Comparison of ENCODE assay signal across 17 cellular contexts in the genomic region with DNA sequence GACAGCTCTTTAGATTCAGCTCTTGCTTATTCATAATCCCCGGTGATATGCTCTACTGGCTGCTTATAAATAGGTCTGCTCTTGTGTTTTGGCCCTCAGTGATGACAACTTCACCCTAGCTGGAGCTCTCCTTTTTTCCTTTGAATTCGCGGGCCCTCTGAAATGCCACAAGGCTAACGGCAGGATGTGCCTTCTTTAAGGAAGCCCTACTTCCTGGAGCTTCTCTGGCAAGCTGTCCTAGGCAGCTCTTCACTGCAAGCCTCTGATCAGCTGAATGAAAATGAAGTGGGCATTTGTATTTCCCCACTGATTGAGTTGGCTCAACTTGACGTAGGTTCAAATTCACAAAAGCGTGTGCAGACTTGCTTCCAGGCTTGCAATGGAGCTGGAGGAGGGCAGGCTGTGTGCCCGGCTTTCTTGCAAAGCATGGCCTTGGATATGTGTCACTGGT. TPM values are rescaled to one million over a fixed set of nuclear protein-coding genes. Genes with fewer than 3 reads are reported as not detected.
DNase-seq lines count a peak whose midpoint lies in the region; ATAC-seq and TF ChIP-seq lines count a peak whose summit lies in the region.
"Had no signal": no experiment of that assay in that cellular context is flagged by ENCODE, and none has a peak within 500 bp of the region (broad histone marks: within the 10 kb centered on the region; RNA-seq: fewer than 3 reads in every experiment).

No MANE protein-coding gene starts in this region.

- POLR2A ChIA-PET in IMR-90 (lab: Charles Lee; ENCODE audit: unreplicated experiment) = interaction anchor here (0.7 kb wide), 1 partner anchor 20 kb away, joined by 3 read pairs; no protein-coding TSS in a partner anchor
- POLR2A ChIA-PET in CD4-positive, alpha-beta T cell (lab: Charles Lee) = no interaction called here
- POLR2A ChIA-PET in activated CD4-positive, alpha-beta memory T cell treated with anti-CD3 and anti-CD28 coated beads for 36 hours (lab: Charles Lee) = no interaction called here

- H3K23ac ChIP-seq in IMR-90 (ENCODE audit: low read depth, low read length) (peak overlapping the region; percentile 38; the same call in 1 of the 2 replicates), neuronal stem cell (ENCODE audit: low read depth, low read length, poor library complexity) (no peak overlapping the region)

- H3K27me3 ChIP-seq in IMR-90 (ENCODE audit: control insufficient read depth, insufficient read depth, low read length) (no peaks in the 10 kb centered on the region), dorsolateral prefrontal cortex (no peaks in the 10 kb centered on the region), neuronal stem cell (ENCODE audit: control insufficient read depth in 3 of 3, insufficient read depth in 3 of 3, low read depth in 1 of 3, low read length in 3 of 3) (no peaks in the 10 kb centered on the region), HAP-1 (ENCODE audit: low read depth) (peaks cover 4% of the 10 kb centered on the region; the same call in 1 of the 2 replicates)
- peaks cover 6% of the 10 kb centered on the region for H3K27me3 ChIP-seq in CD4-positive, alpha-beta T cell (ENCODE audit: control insufficient read depth, insufficient read depth, low read length)
- H3K27me3 ChIP-seq: ovary, Peyer's patch had no signal

- peak overlapping the region; percentile 59 for H2BK120ac ChIP-seq in IMR-90 (ENCODE audit: low read depth, low read length)
- no peak overlapping the region for H2BK120ac ChIP-seq in neuronal stem cell (ENCODE audit: low read depth, low read length)

- intact Hi-C loops in IMR-90 (cut with micrococcal nuclease) = no loop called here
- intact Hi-C loops in dorsolateral prefrontal cortex (cut with DNase I) = no loop called here
- intact Hi-C loops in CD4-positive, alpha-beta T cell (cut with DNase I, micrococcal nuclease) = no loop called here
- intact Hi-C loops in activated CD4-positive, alpha-beta memory T cell treated with anti-CD3 and anti-CD28 coated beads for 36 hours (cut with micrococcal nuclease) = no loop called here

- peaks cover 3% of the 10 kb centered on the region for H3K27me3 Mint-ChIP-seq in CD4-positive, alpha-beta T cell
- peaks cover 7% of the 10 kb centered on the region for H3K27me3 Mint-ChIP-seq in activated CD4-positive, alpha-beta memory T cell treated with anti-CD3 and anti-CD28 coated beads for 36 hours
- H3K27me3 Mint-ChIP-seq: activated CD8-positive, alpha-beta T cell treated with anti-CD3 and anti-CD28 coated beads for 36 hours had no signal

- WGBS in IMR-90 (ENCODE audit: extremely low coverage in 2 of 2, insufficient read length in 1 of 2), 2 experiments = 100% methylated on average over 1 of the region's 7 CpGs; no CpG with 5 or more reads in 1 of the 2 experiments
- WGBS in neuronal stem cell (ENCODE audit: extremely low coverage in 2 of 2, insufficient read length in 2 of 2, insufficient replicate concordance in 1 of 2), 2 donors = no CpG with 5 or more reads among the region's 7 CpGs

- H3K18ac ChIP-seq in IMR-90 (ENCODE audit: low read depth, low read length) (peak overlapping the region; percentile 69), neuronal stem cell (ENCODE audit: low read length) (peak overlapping the region; percentile 58)

- no peak overlapping the region for H3K4me3 ChIP-seq in IMR-90 (ENCODE audit: insufficient read depth, low read depth, low read length)
- H3K4me3 ChIP-seq in dorsolateral prefrontal cortex = peak overlapping the region in 4 of 59 donors; percentile 1 to 28 (median 16)
- no peak overlapping the region for H3K4me3 ChIP-seq in neuronal stem cell (ENCODE audit: low read length in 2 of 2)
- no peak overlapping the region for H3K4me3 ChIP-seq in HAP-1
- H3K4me3 ChIP-seq: ovary, Peyer's patch, smooth muscle cell had no signal

- H4K91ac ChIP-seq in IMR-90 (ENCODE audit: insufficient read depth, low read depth, low read length) = peak overlapping the region; percentile 20
- H4K91ac ChIP-seq in neuronal stem cell (ENCODE audit: low read depth, low read length, poor library complexity) = no peak overlapping the region

- DNase-seq in IMR-90 (no peak), NCI-H446 (lab: John Stamatoyannopoulos, UW) (peak; percentile 83 to 85), dorsolateral prefrontal cortex (peak in 2 of 10 donors; percentile 40 to 51), neuronal stem cell (ENCODE audit: low spot score) (no peak), HAP-1 (ENCODE audit: low spot score in 2 of 2) (no peak)
- DNase-seq in CD4-positive, alpha-beta T cell = no peak
- no peak for DNase-seq in activated CD4-positive, alpha-beta memory T cell treated with anti-CD3 and anti-CD28 coated beads for 36 hours
- no peak for DNase-seq in stimulated activated effector memory CD8-positive, alpha-beta T cell treated with anti-CD3 and anti-CD28 coated beads, Interleukin-12 subunit alpha, Interleukin-12 subunit beta, amount 100 ng/mL, for 72 hours (ENCODE audit: low spot score in 2 of 2)
- DNase-seq: activated CD8-positive, alpha-beta T cell treated with anti-CD3 and anti-CD28 coated beads for 36 hours; NCI-H1048; NCI-H69; ovary; Peyer's patch; SW 1271; trophoblast cell had no signal

- TF ChIP-seq RAD21 in IMR-90 (IDR thresholded peaks at IDR 0.05; ENCODE audit: low read length) = no peak

- H3K4me2 ChIP-seq in IMR-90 (ENCODE audit: low read depth, low read length) = no peak overlapping the region
- H3K4me2 ChIP-seq in neuronal stem cell (ENCODE audit: insufficient read depth, low read length, poor library complexity, severe bottlenecking) = no peak overlapping the region
- H3K4me2 ChIP-seq: smooth muscle cell had no signal

- no peaks in the 10 kb centered on the region for H3K4me1 Mint-ChIP-seq in CD4-positive, alpha-beta T cell (ENCODE audit: low read depth)
- H3K4me1 Mint-ChIP-seq in activated CD4-positive, alpha-beta memory T cell treated with anti-CD3 and anti-CD28 coated beads for 36 hours (ENCODE audit: low read depth) = no peaks in the 10 kb centered on the region
- H3K4me1 Mint-ChIP-seq in stimulated activated effector memory CD8-positive, alpha-beta T cell treated with anti-CD3 and anti-CD28 coated beads, Interleukin-12 subunit alpha, Interleukin-12 subunit beta, amount 100 ng/mL, for 72 hours = no peaks in the 10 kb centered on the region
- H3K4me1 Mint-ChIP-seq: stimulated activated memory B cell treated with anti-CD40 and anti-IgM and Interleukin-4, amounts not matched to agents 10 μg/mL and 1 μg/mL and 100 μg/mL, for 72 hours had no signal

- H2BK5ac ChIP-seq in IMR-90 (ENCODE audit: low read depth, low read length, poor library complexity, severe bottlenecking) = peak overlapping the region; percentile 94
- no peak overlapping the region for H2BK5ac ChIP-seq in neuronal stem cell (ENCODE audit: low read length)

- H2AK9ac ChIP-seq in IMR-90 (replicated peaks; ENCODE audit: low read depth, low read length, poor library complexity) = no peak overlapping the region

- H3K27ac ChIP-seq in IMR-90 (ENCODE audit: insufficient read depth, low read length) = peak overlapping the region; percentile 19
- peak overlapping the region in 40 of 59 donors; percentile 0 to 69 (median 36) for H3K27ac ChIP-seq in dorsolateral prefrontal cortex
- no peak overlapping the region for H3K27ac ChIP-seq in neuronal stem cell (replicated peaks; ENCODE audit: low read length)
- H3K27ac ChIP-seq in CD4-positive, alpha-beta T cell (ENCODE audit: low read depth, low read length) = no peak overlapping the region
- H3K27ac ChIP-seq: ovary, Peyer's patch had no signal

- H3K14ac ChIP-seq in IMR-90 (replicated peaks; ENCODE audit: low read depth, low read length) (peak overlapping the region; percentile 25; the same call in 1 of the 2 replicates), neuronal stem cell (ENCODE audit: low read length) (no peak overlapping the region)

- H3K79me1 ChIP-seq in IMR-90 (ENCODE audit: low read depth in 1 of 2, low read length in 2 of 2) (peaks cover 26 to 80% of the 10 kb centered on the region in 2 experiments), neuronal stem cell (ENCODE audit: low read depth, low read length) (no peaks in the 10 kb centered on the region)

- H2BK15ac ChIP-seq in IMR-90 (ENCODE audit: low read depth, low read length) (peak overlapping the region; percentile 23; the same call in 1 of the 3 replicates), neuronal stem cell (ENCODE audit: low read length) (no peak overlapping the region)

- 0 out of 2 replicates have a peak overlapping the region, but pooled peaks have one; percentile 28 for H2BK20ac ChIP-seq in IMR-90 (ENCODE audit: low read depth, low read length)

- peak overlapping the region; percentile 17; the same call in 1 of the 2 replicates for H2AK5ac ChIP-seq in IMR-90 (ENCODE audit: low read depth, low read length)
- H2AK5ac ChIP-seq in neuronal stem cell (ENCODE audit: low read depth, low read length) = no peak overlapping the region

- H3K36me3 ChIP-seq in IMR-90 (ENCODE audit: control insufficient read depth, insufficient read depth, low read length) (peaks cover 33% of the 10 kb centered on the region), neuronal stem cell (replicated peaks in 1 of 2; ENCODE audit: control insufficient read depth in 2 of 2, insufficient read depth in 2 of 2, low read length in 2 of 2) (no peaks in the 10 kb centered on the region), HAP-1 (replicated peaks) (no peaks in the 10 kb centered on the region)
- H3K36me3 ChIP-seq: ovary, Peyer's patch had no signal

- no peak overlapping the region for H3K4me3 Mint-ChIP-seq in CD4-positive, alpha-beta T cell
- no peak overlapping the region for H3K4me3 Mint-ChIP-seq in activated CD4-positive, alpha-beta memory T cell treated with anti-CD3 and anti-CD28 coated beads for 36 hours
- H3K4me3 Mint-ChIP-seq in stimulated activated effector memory CD8-positive, alpha-beta T cell treated with anti-CD3 and anti-CD28 coated beads, Interleukin-12 subunit alpha, Interleukin-12 subunit beta, amount 100 ng/mL, for 72 hours = no peak overlapping the region
- H3K4me3 Mint-ChIP-seq: activated CD8-positive, alpha-beta T cell treated with anti-CD3 and anti-CD28 coated beads for 36 hours; stimulated activated memory B cell treated with anti-CD40 and anti-IgM and Interleukin-4, amounts not matched to agents 10 μg/mL and 1 μg/mL and 100 μg/mL, for 72 hours had no signal

- no peaks in the 10 kb centered on the region for H3K36me3 Mint-ChIP-seq in CD4-positive, alpha-beta T cell (ENCODE audit: low read depth)
- no peaks in the 10 kb centered on the region for H3K36me3 Mint-ChIP-seq in activated CD4-positive, alpha-beta memory T cell treated with anti-CD3 and anti-CD28 coated beads for 36 hours
- no peaks in the 10 kb centered on the region for H3K36me3 Mint-ChIP-seq in stimulated activated effector memory CD8-positive, alpha-beta T cell treated with anti-CD3 and anti-CD28 coated beads, Interleukin-12 subunit alpha, Interleukin-12 subunit beta, amount 100 ng/mL, for 72 hours
- H3K36me3 Mint-ChIP-seq: stimulated activated memory B cell treated with anti-CD40 and anti-IgM and Interleukin-4, amounts not matched to agents 10 μg/mL and 1 μg/mL and 100 μg/mL, for 72 hours had no signal

- no peak for ATAC-seq in IMR-90 (ENCODE audit: low read depth)
- ATAC-seq in CD4-positive, alpha-beta T cell (ENCODE audit: poor library complexity) = no peak
- ATAC-seq in stimulated activated effector memory CD8-positive, alpha-beta T cell treated with anti-CD3 and anti-CD28 coated beads, Interleukin-12 subunit alpha, Interleukin-12 subunit beta, amount 100 ng/mL, for 72 hours = no peak
- ATAC-seq: activated CD8-positive, alpha-beta T cell treated with anti-CD3 and anti-CD28 coated beads for 36 hours; stimulated activated memory B cell treated with anti-CD40 and anti-IgM and Interleukin-4, amounts not matched to agents 10 μg/mL and 1 μg/mL and 100 μg/mL, for 72 hours had no signal

- H3K56ac ChIP-seq in IMR-90 (ENCODE audit: extremely low read depth, insufficient read depth, low read length) = no peak overlapping the region

- H3K9me3 ChIP-seq in IMR-90 (ENCODE audit: control insufficient read depth, insufficient read depth, low read length) = no peaks in the 10 kb centered on the region
- no peaks in the 10 kb centered on the region for H3K9me3 ChIP-seq in neuronal stem cell (replicated peaks in 1 of 2; ENCODE audit: control insufficient read depth in 2 of 2, insufficient read depth in 1 of 2, low read depth in 1 of 2, low read length in 2 of 2)
- H3K9me3 ChIP-seq in CD4-positive, alpha-beta T cell (ENCODE audit: control insufficient read depth, low read length) = no peaks in the 10 kb centered on the region
- no peaks in the 10 kb centered on the region for H3K9me3 ChIP-seq in HAP-1
- H3K9me3 ChIP-seq: ovary, Peyer's patch had no signal

- no peak for TF ChIP-seq POLR2A in IMR-90 (IDR thresholded peaks at IDR 0.05; ENCODE audit: low read depth, low read length)

- H4K5ac ChIP-seq in IMR-90 (ENCODE audit: low read depth, low read length) = peak overlapping the region; percentile 66; the same call in 1 of the 2 replicates

- H3K9ac ChIP-seq in IMR-90 (ENCODE audit: low read depth, low read length) (no peak overlapping the region), neuronal stem cell (ENCODE audit: low read depth, low read length, poor library complexity) (no peak overlapping the region)

- no peak overlapping the region for H3K27ac Mint-ChIP-seq in CD4-positive, alpha-beta T cell
- no peak overlapping the region for H3K27ac Mint-ChIP-seq in activated CD4-positive, alpha-beta memory T cell treated with anti-CD3 and anti-CD28 coated beads for 36 hours
- no peak overlapping the region for H3K27ac Mint-ChIP-seq in stimulated activated effector memory CD8-positive, alpha-beta T cell treated with anti-CD3 and anti-CD28 coated beads, Interleukin-12 subunit alpha, Interleukin-12 subunit beta, amount 100 ng/mL, for 72 hours
- H3K27ac Mint-ChIP-seq: activated CD8-positive, alpha-beta T cell treated with anti-CD3 and anti-CD28 coated beads for 36 hours; stimulated activated memory B cell treated with anti-CD40 and anti-IgM and Interleukin-4, amounts not matched to agents 10 μg/mL and 1 μg/mL and 100 μg/mL, for 72 hours had no signal

- dilution Hi-C loops in IMR-90 (cut with HindIII; ENCODE audit: low sequenced_read_pairs, unreplicated experiment) = no loop called here

- in situ Hi-C loops in IMR-90 (cut with MboI; ENCODE audit: low sequenced_read_pairs) = no loop called here
- in situ Hi-C loops in HAP-1 (cut with MboI; ENCODE audit: low sequenced_read_pairs) = no loop called here

- H4K20me1 ChIP-seq in IMR-90 (ENCODE audit: insufficient read depth, low read length) = peaks cover 9% of the 10 kb centered on the region

- CTCF ChIA-PET in IMR-90 (lab: Yijun Ruan, JAX) = no interaction called here
- CTCF ChIA-PET in CD4-positive, alpha-beta T cell (lab: Charles Lee) = no interaction called here
- CTCF ChIA-PET in activated CD4-positive, alpha-beta memory T cell treated with anti-CD3 and anti-CD28 coated beads for 36 hours (lab: Charles Lee) = no interaction called here

- H2AFZ ChIP-seq in IMR-90 (replicated peaks; ENCODE audit: low read length, poor library complexity) = no peak overlapping the region
- H2AFZ ChIP-seq in neuronal stem cell (ENCODE audit: low read length) = peak overlapping the region; percentile 46

- H4K8ac ChIP-seq in IMR-90 (ENCODE audit: low read depth in 2 of 2, low read length in 2 of 2) (peak overlapping the region in 1 of 2 experiments; percentile 39; a peak in 2 of 4 replicates), neuronal stem cell (ENCODE audit: low read depth, low read length) (no peak overlapping the region)

- peaks cover 26% of the 10 kb centered on the region for H3K9me1 ChIP-seq in IMR-90 (ENCODE audit: insufficient read depth, low read length)

- peak overlapping the region; percentile 58 for H3K4ac ChIP-seq in IMR-90 (ENCODE audit: low read depth, low read length)
- H3K4ac ChIP-seq in neuronal stem cell (ENCODE audit: low read length) = no peak overlapping the region

- no peaks in the 10 kb centered on the region for H3K9me3 Mint-ChIP-seq in CD4-positive, alpha-beta T cell
- no peaks in the 10 kb centered on the region for H3K9me3 Mint-ChIP-seq in activated CD4-positive, alpha-beta memory T cell treated with anti-CD3 and anti-CD28 coated beads for 36 hours
- H3K9me3 Mint-ChIP-seq in stimulated activated effector memory CD8-positive, alpha-beta T cell treated with anti-CD3 and anti-CD28 coated beads, Interleukin-12 subunit alpha, Interleukin-12 subunit beta, amount 100 ng/mL, for 72 hours = no peaks in the 10 kb centered on the region
- H3K9me3 Mint-ChIP-seq: activated CD8-positive, alpha-beta T cell treated with anti-CD3 and anti-CD28 coated beads for 36 hours; stimulated activated memory B cell treated with anti-CD40 and anti-IgM and Interleukin-4, amounts not matched to agents 10 μg/mL and 1 μg/mL and 100 μg/mL, for 72 hours had no signal

- BruUV-seq in IMR-90 (replicated peaks; lab: Mats Ljungman, UMichigan) = no TSS peak

- no peak overlapping the region for H2BK12ac ChIP-seq in neuronal stem cell (ENCODE audit: low read length)

- no peak for TF ChIP-seq CTCF in IMR-90 (conservative IDR thresholded peaks at IDR 0.05; ENCODE audit: low read depth, low read length)
- no peak for TF ChIP-seq CTCF in dorsolateral prefrontal cortex (IDR thresholded peaks at IDR 0.05 in 54 of 56, conservative IDR thresholded peaks at IDR 0.05 in 2 of 56; ENCODE audit: low read depth in 1 of 56, partially characterized antibody in 56 of 56)
- TF ChIP-seq CTCF in CD4-positive, alpha-beta T cell (IDR thresholded peaks at IDR 0.05) = no peak

- H3K4me1 ChIP-seq in IMR-90 (ENCODE audit: control insufficient read depth, insufficient read depth, low read length) (peaks cover 24% of the 10 kb centered on the region), neuronal stem cell (ENCODE audit: control insufficient read depth in 2 of 2, insufficient read depth in 1 of 2, low read depth in 1 of 2, low read length in 2 of 2) (peaks cover 0 to 1% of the 10 kb centered on the region in 2 donors), HAP-1 (no peaks in the 10 kb centered on the region)
- H3K4me1 ChIP-seq: Peyer's patch had no signal

RNA-seq across cellular contexts. Expression of gene SGIP1, which starts 22.2 kb away (rescaled TPM):
- total RNA-seq in IMR-90 (2012; rRNA removed) (27.1 and 43.6 TPM in 2 replicates), dorsolateral prefrontal cortex (100 to 1,000 TPM; 106 to 187 (median 149) TPM)
- 40.7 and 42.7 TPM in 2 replicates for polyA plus RNA-seq in IMR-90 (2012; rRNA removed)
- polyA plus RNA-seq in IMR-90 (2012; cell fraction: cytosol; rRNA removed) = 8.9 and 10.9 TPM in 2 replicates
- polyA plus RNA-seq in IMR-90 (2012; cell fraction: nucleus; rRNA removed; ENCODE audit: low replicate concordance) = 69.0 and 361 TPM in 2 replicates
- 11.5 TPM for polyA plus RNA-seq in neuronal stem cell (2013, experiment 1 of 2)
- polyA plus RNA-seq in neuronal stem cell (2013, experiment 2 of 2) = 11.2 TPM
- under 1 TPM in 1 of 2 experiments, not detected in 1; 0.84 TPM for total RNA-seq in CD4-positive, alpha-beta T cell
- under 1 TPM in 1 of 2 experiments, not detected in 1; 0.05 TPM for total RNA-seq in activated CD4-positive, alpha-beta memory T cell treated with anti-CD3 and anti-CD28 coated beads for 36 hours
- total RNA-seq: activated CD8-positive, alpha-beta T cell treated with anti-CD3 and anti-CD28 coated beads for 36 hours had no signal

Comparison
In these comparisons a context has a peak if more than half of its experiments do, and no peak if none do; other contexts are left out.
1. DNase-seq: peak in NCI-H446 (2 of 2); none in IMR-90 (single experiment), neuronal stem cell (single experiment), CD4-positive, alpha-beta T cell (0 of 10), activated CD4-positive, alpha-beta memory T cell treated with anti-CD3 and anti-CD28 coated beads for 36 hours (single experiment), HAP-1 (0 of 2) and stimulated activated effector memory CD8-positive, alpha-beta T cell treated with anti-CD3 and anti-CD28 coated beads, Interleukin-12 subunit alpha, Interleukin-12 subunit beta, amount 100 ng/mL, for 72 hours (0 of 2).
2. H3K27ac ChIP-seq: peak in IMR-90 (single experiment) and dorsolateral prefrontal cortex (40 of 59); none in neuronal stem cell (single experiment) and CD4-positive, alpha-beta T cell (single experiment).
3. RNA of gene SGIP1, which starts 22.2 kb away (total RNA-seq): 106 to 187 TPM in dorsolateral prefrontal cortex and 27.1 to 43.6 TPM in IMR-90; 0.84 TPM in CD4-positive, alpha-beta T cell and 0.05 TPM in activated CD4-positive, alpha-beta memory T cell treated with anti-CD3 and anti-CD28 coated beads for 36 hours; every median in the first group is over 10 times any median in the second.